ENCODE assay signal across 10 cellular contexts in the genomic region with DNA sequence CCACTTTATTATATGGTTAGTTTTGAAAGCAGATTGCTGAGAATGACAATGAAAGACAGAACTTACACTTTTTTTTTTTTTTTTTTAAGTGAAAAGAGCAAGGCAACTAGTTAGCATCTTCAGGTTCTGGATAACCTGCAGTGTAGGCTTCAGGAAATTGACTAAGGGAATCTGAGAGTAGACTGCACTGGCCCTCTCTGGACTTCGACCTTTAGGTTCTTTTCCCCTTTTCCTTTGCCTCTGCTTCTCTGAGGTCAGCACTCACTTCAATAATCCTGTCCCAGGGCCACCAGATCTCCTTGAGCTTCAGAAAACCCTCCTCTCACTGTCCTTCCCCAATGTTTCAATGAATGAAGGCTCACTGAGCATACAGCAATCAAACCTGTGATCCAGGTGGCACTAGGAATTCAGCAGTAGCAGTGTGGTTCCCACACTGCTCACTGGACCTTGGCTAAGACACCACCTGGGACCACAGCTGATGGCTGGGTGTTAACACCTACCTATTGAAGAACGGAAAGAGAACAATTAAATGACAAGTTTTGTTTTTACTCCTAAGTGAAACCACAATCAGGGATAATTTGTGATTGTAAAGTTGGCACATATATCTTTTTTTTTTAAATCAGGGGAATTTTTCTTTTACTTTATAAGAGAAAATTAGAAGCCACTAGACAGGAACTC.
DNase-seq lines count a peak whose midpoint lies in the region; ATAC-seq, FAIRE-seq and TF ChIP-seq lines count a peak whose summit lies in the region.
"Had no signal": no experiment of that assay in that cellular context is flagged by ENCODE, and none has a peak within 500 bp of the region (broad histone marks: within the 10 kb centered on the region; RNA-seq: fewer than 3 reads in every experiment).

No MANE protein-coding gene starts in this region.

- WGBS in body of pancreas, 2 donors, result 41 to 51% methylated on average over 2 of the region's 2 CpGs

- ATAC-seq in GM19452 (IDR thresholded peaks at IDR 0.05; ENCODE audit: unreplicated experiment) (peak; percentile 83), HG03135 (IDR thresholded peaks at IDR 0.05; ENCODE audit: unreplicated experiment) (peak; percentile 65), body of pancreas (peak; percentile 34)

- FAIRE-seq in GM18507 (lab: Jason Lieb, UNC), result peak; percentile 94

- intact Hi-C loops in body of pancreas (cut with DNase I), result no loop called here

- no peak for TF ChIP-seq CTCF in body of pancreas (IDR thresholded peaks at IDR 0.05)
- no peak for TF ChIP-seq CTCF in right atrium auricular region (IDR thresholded peaks at IDR 0.05)

- no peaks in the 10 kb centered on the region for H3K27me3 ChIP-seq in body of pancreas
- no peaks in the 10 kb centered on the region for H3K27me3 ChIP-seq in right atrium auricular region

- H3K4me3 ChIP-seq in body of pancreas, result no peak overlapping the region
- H3K4me3 ChIP-seq in right atrium auricular region, result no peak overlapping the region

- H3K9me3 ChIP-seq in body of pancreas, result no peaks in the 10 kb centered on the region
- no peaks in the 10 kb centered on the region for H3K9me3 ChIP-seq in right atrium auricular region

- no peaks in the 10 kb centered on the region for H3K36me3 ChIP-seq in body of pancreas (replicated peaks in 1 of 2; ENCODE audit: insufficient read depth in 1 of 2, low read depth in 2 of 2)
- H3K36me3 ChIP-seq in right atrium auricular region, result no peaks in the 10 kb centered on the region

- DNase-seq in GM18507 (ENCODE audit: extremely low spot score, insufficient read length, low read depth) (peak; percentile 47), body of pancreas (peak in 1 of 4 donors; percentile 27), DMS79 treated with DMSO at 0.1 percent for 48 hours (lab: John Stamatoyannopoulos, UW) (no peak), erythroblast (lab: John Stamatoyannopoulos, UW) (no peak), nucleus accumbens (lab: John Stamatoyannopoulos, UW) (no peak), right atrium auricular region (ENCODE audit: low spot score) (no peak)
- DNase-seq: NCI-H748 treated with DMSO at 0.1 percent for 48 hours had no signal

- TF ChIP-seq POLR2A in body of pancreas (IDR thresholded peaks at IDR 0.05), result no peak
- TF ChIP-seq POLR2A in erythroblast (IDR thresholded peaks at IDR 0.05; ENCODE audit: low read length), result no peak

- H3K27ac ChIP-seq in body of pancreas (peak overlapping the region in 3 of 4 donors; percentile 52 to 81 (median 69)), right atrium auricular region (no peak overlapping the region)
- H3K27ac ChIP-seq: VCaP had no signal

- peaks cover 17% of the 10 kb centered on the region for H3K4me1 ChIP-seq in body of pancreas
- H3K4me1 ChIP-seq in right atrium auricular region, result peaks cover 0 to 24% of the 10 kb centered on the region in 2 donors

Comparison
In these comparisons a context has a peak if more than half of its experiments do, and no peak if none do; other contexts are left out.
1. H3K27ac ChIP-seq: peak in body of pancreas (3 of 4); none in right atrium auricular region (0 of 2).
2. Peak in every context shown above with its lines, with median percentiles within 50 percentile points of each other: ATAC-seq.